Comparison of ENCODE assay signal across 18 cellular contexts in genomic region chr10:97017474-97017903, GRCh38.
A peak's percentile ranks its signal among the peaks of the same experiment; 100 is the strongest.
DNase-seq lines count a peak whose midpoint lies in the region; ATAC-seq lines count a peak whose summit lies in the region.
"Had no signal": no experiment of that assay in that cellular context is flagged by ENCODE, and none has a peak within 500 bp of the region (broad histone marks: within the 10 kb centered on the region; RNA-seq: fewer than 3 reads in every experiment).

No MANE protein-coding gene starts in this region.

- ATAC-seq in HG02970 (IDR thresholded peaks at IDR 0.05; ENCODE audit: low FRiP score, unreplicated experiment), result peak; percentile 5

- no peak for DNase-seq in activated CD4-positive, alpha-beta T cell treated with anti-CD3 and anti-CD28 coated beads, Interleukin-2, amount 10 ng/mL, durations not matched to agents 24 days and 14 days
- no peak for DNase-seq in activated CD4-positive, alpha-beta T cell treated with anti-CD3 and anti-CD28 coated beads for 4 hours
- no peak for DNase-seq in activated T-helper 2 cell treated with anti-CD3 and anti-CD28 coated beads, Interferon-gamma antibody, Interleukin-2, Interleukin-4, amounts not matched to agents 10 μg/mL and 5 μg/mL and 100 μg/mL, durations not matched to agents 14 hours and 24 hours and 36 hours (ENCODE audit: low spot score)
- peak; percentile 57 for DNase-seq in posterior vena cava (ENCODE audit: low spot score)
- no peak for DNase-seq in midbrain (lab: John Stamatoyannopoulos, UW)
- no peak for DNase-seq in retina
- no peak for DNase-seq in ACHN
- DNase-seq: activated naive CD4-positive, alpha-beta T cell treated with anti-CD3 and anti-CD28 coated beads, Interleukin-2, amount 50 U/mL, for 16 hours; effector CD8-positive, alpha-beta T cell; EL; HFFc6; IMR-90; mesendoderm; NCI-H1436; NCI-H524; nephron progenitor cell had no signal

- no peaks in the 10 kb centered on the region for H3K36me3 Mint-ChIP-seq in activated CD4-positive, alpha-beta T cell treated with anti-CD3 and anti-CD28 coated beads, Interleukin-2, amount 10 ng/mL, durations not matched to agents 24 days and 14 days (ENCODE audit: low read depth)
- no peaks in the 10 kb centered on the region for H3K36me3 Mint-ChIP-seq in activated T-helper 2 cell treated with anti-CD3 and anti-CD28 coated beads, Interferon-gamma antibody, Interleukin-2, Interleukin-4, amounts not matched to agents 10 μg/mL and 5 μg/mL and 100 μg/mL, durations not matched to agents 14 hours and 24 hours and 36 hours (ENCODE audit: low read depth)

- intact Hi-C loops in activated CD4-positive, alpha-beta T cell treated with anti-CD3 and anti-CD28 coated beads, Interleukin-2, amount 10 ng/mL, durations not matched to agents 24 days and 14 days (cut with micrococcal nuclease), result loop anchor here (2.0 kb wide), 1 partner anchor 39 kb away; no protein-coding TSS in a partner anchor
- intact Hi-C loops in activated T-helper 2 cell treated with anti-CD3 and anti-CD28 coated beads, Interferon-gamma antibody, Interleukin-2, Interleukin-4, amounts not matched to agents 10 μg/mL and 5 μg/mL and 100 μg/mL, durations not matched to agents 14 hours and 24 hours and 36 hours (cut with micrococcal nuclease), result loop anchor here (2.0 kb wide), 1 partner anchor 107 kb away; no protein-coding TSS in a partner anchor
- intact Hi-C loops in posterior vena cava (cut with DNase I), result no loop called here

- peaks cover 22% of the 10 kb centered on the region for H3K4me1 Mint-ChIP-seq in activated CD4-positive, alpha-beta T cell treated with anti-CD3 and anti-CD28 coated beads, Interleukin-2, amount 10 ng/mL, durations not matched to agents 24 days and 14 days
- H3K4me1 Mint-ChIP-seq in activated T-helper 2 cell treated with anti-CD3 and anti-CD28 coated beads, Interferon-gamma antibody, Interleukin-2, Interleukin-4, amounts not matched to agents 10 μg/mL and 5 μg/mL and 100 μg/mL, durations not matched to agents 14 hours and 24 hours and 36 hours (ENCODE audit: low read depth), result peaks cover 23% of the 10 kb centered on the region

- H3K27ac Mint-ChIP-seq in activated CD4-positive, alpha-beta T cell treated with anti-CD3 and anti-CD28 coated beads, Interleukin-2, amount 10 ng/mL, durations not matched to agents 24 days and 14 days, result no peak overlapping the region
- H3K27ac Mint-ChIP-seq in activated T-helper 2 cell treated with anti-CD3 and anti-CD28 coated beads, Interferon-gamma antibody, Interleukin-2, Interleukin-4, amounts not matched to agents 10 μg/mL and 5 μg/mL and 100 μg/mL, durations not matched to agents 14 hours and 24 hours and 36 hours, result peak overlapping the region; percentile 79
- H3K27ac Mint-ChIP-seq: HFFc6, nephron progenitor cell, progenitor cell of endocrine pancreas had no signal

- in situ Hi-C loops in ACHN (cut with HindIII; ENCODE audit: low pct_ligation_motif_present, low pct_unique_long_range_greater_than_20kb, low sequenced_read_pairs), result no loop called here

- peak overlapping the region; percentile 29 for H3K4me3 Mint-ChIP-seq in activated CD4-positive, alpha-beta T cell treated with anti-CD3 and anti-CD28 coated beads, Interleukin-2, amount 10 ng/mL, durations not matched to agents 24 days and 14 days
- H3K4me3 Mint-ChIP-seq in activated T-helper 2 cell treated with anti-CD3 and anti-CD28 coated beads, Interferon-gamma antibody, Interleukin-2, Interleukin-4, amounts not matched to agents 10 μg/mL and 5 μg/mL and 100 μg/mL, durations not matched to agents 14 hours and 24 hours and 36 hours (ENCODE audit: low read depth), result no peak overlapping the region
- H3K4me3 Mint-ChIP-seq: HFFc6, nephron progenitor cell had no signal

- H3K9me3 Mint-ChIP-seq in activated CD4-positive, alpha-beta T cell treated with anti-CD3 and anti-CD28 coated beads, Interleukin-2, amount 10 ng/mL, durations not matched to agents 24 days and 14 days, result no peaks in the 10 kb centered on the region
- H3K9me3 Mint-ChIP-seq in activated T-helper 2 cell treated with anti-CD3 and anti-CD28 coated beads, Interferon-gamma antibody, Interleukin-2, Interleukin-4, amounts not matched to agents 10 μg/mL and 5 μg/mL and 100 μg/mL, durations not matched to agents 14 hours and 24 hours and 36 hours, result no peaks in the 10 kb centered on the region
- H3K9me3 Mint-ChIP-seq: HFFc6, nephron progenitor cell had no signal

- H3K27me3 Mint-ChIP-seq in activated CD4-positive, alpha-beta T cell treated with anti-CD3 and anti-CD28 coated beads, Interleukin-2, amount 10 ng/mL, durations not matched to agents 24 days and 14 days, result no peaks in the 10 kb centered on the region
- H3K27me3 Mint-ChIP-seq in activated T-helper 2 cell treated with anti-CD3 and anti-CD28 coated beads, Interferon-gamma antibody, Interleukin-2, Interleukin-4, amounts not matched to agents 10 μg/mL and 5 μg/mL and 100 μg/mL, durations not matched to agents 14 hours and 24 hours and 36 hours (ENCODE audit: low read depth), result no peaks in the 10 kb centered on the region
- H3K27me3 Mint-ChIP-seq: progenitor cell of endocrine pancreas had no signal

Comparison
In these comparisons a context has a peak if more than half of its experiments do, and no peak if none do; other contexts are left out.
1. intact Hi-C loops: an anchor here in activated CD4-positive, alpha-beta T cell treated with anti-CD3 and anti-CD28 coated beads, Interleukin-2, amount 10 ng/mL, durations not matched to agents 24 days and 14 days (2.0 kb wide) and activated T-helper 2 cell treated with anti-CD3 and anti-CD28 coated beads, Interferon-gamma antibody, Interleukin-2, Interleukin-4, amounts not matched to agents 10 μg/mL and 5 μg/mL and 100 μg/mL, durations not matched to agents 14 hours and 24 hours and 36 hours (2.0 kb wide); none called in posterior vena cava.